In genomic region chr12:130992979-130993538, GRCh38 we compare ENCODE assay signal across 25 cellular contexts. TPM values are rescaled to one million over a fixed set of nuclear protein-coding genes. Genes with fewer than 3 reads are reported as not detected.
"Had no signal": no experiment of that assay in that cellular context is flagged by ENCODE, and none has a peak within 500 bp of the region (broad histone marks: within the 10 kb centered on the region; RNA-seq: fewer than 3 reads in every experiment).

No MANE protein-coding gene starts in this region.

- H3K4me1 ChIP-seq: sigmoid colon, tibial artery, vagina had no signal

- DNase-seq: activated CD4-positive, alpha-beta T cell treated with anti-CD3 and anti-CD28 coated beads, Interleukin-2, amount 10 ng/mL, durations not matched to agents 7 days and 5 days; activated CD8-positive, alpha-beta T cell treated with anti-CD3 and anti-CD28 coated beads, Interleukin-2, amount 10 ng/mL, durations not matched to agents 7 days and 5 days; activated naive CD4-positive, alpha-beta T cell treated with anti-CD3 and anti-CD28 coated beads, Interleukin-2, amount 10 ng/mL, durations not matched to agents 7 days and 5 days; activated naive CD8-positive, alpha-beta T cell treated with anti-CD3 and anti-CD28 coated beads, Interleukin-2, amount 50 U/mL, for 24 hours; activated T-cell treated with anti-CD3 and anti-CD28 coated beads, Interleukin-2, amount 50 U/mL, for 24 hours; aorta; brain microvascular endothelial cell; central memory CD4-positive, alpha-beta T cell; erythroblast; heart left ventricle; kidney; mesenchymal stem cell; mucosa of descending colon; naive B cell; stimulated activated CD4-positive, alpha-beta T cell treated with anti-CD3 and anti-CD28 coated beads, Interleukin-4, amount 100 ng/mL, for 4 hours; stimulated activated naive CD4-positive, alpha-beta T cell had no signal

- H3K4me3 Mint-ChIP-seq: activated CD4-positive, alpha-beta T cell treated with anti-CD3 and anti-CD28 coated beads, Interleukin-2, amount 10 ng/mL, durations not matched to agents 7 days and 5 days; activated CD8-positive, alpha-beta T cell treated with anti-CD3 and anti-CD28 coated beads, Interleukin-2, amount 10 ng/mL, durations not matched to agents 7 days and 5 days; activated naive CD4-positive, alpha-beta T cell treated with anti-CD3 and anti-CD28 coated beads, Interleukin-2, amount 10 ng/mL, durations not matched to agents 7 days and 5 days; activated naive CD8-positive, alpha-beta T cell treated with anti-CD3 and anti-CD28 coated beads, Interleukin-2, amount 50 U/mL, for 24 hours; activated T-cell treated with anti-CD3 and anti-CD28 coated beads, Interleukin-2, amount 50 U/mL, for 24 hours; T-helper 1 cell treated with Interleukin-12 subunit alpha and Interleukin-12 subunit beta and Interleukin-4 antibody, amounts not matched to agents 30 μg/mL and 1 μg/mL, for 36 hours had no signal

- H3K27ac ChIP-seq: brain microvascular endothelial cell, heart left ventricle, left ventricle myocardium inferior, ovary, sigmoid colon, tibial artery, vagina had no signal

- H3K27me3 ChIP-seq: brain microvascular endothelial cell, heart left ventricle, ovary, sigmoid colon, tibial artery, vagina had no signal

- H3K4me3 ChIP-seq: heart left ventricle, left ventricle myocardium inferior, mucosa of descending colon, ovary, sigmoid colon, tibial artery, vagina had no signal

- H3K27ac Mint-ChIP-seq: activated CD4-positive, alpha-beta T cell treated with anti-CD3 and anti-CD28 coated beads, Interleukin-2, amount 10 ng/mL, durations not matched to agents 7 days and 5 days; activated CD8-positive, alpha-beta T cell treated with anti-CD3 and anti-CD28 coated beads, Interleukin-2, amount 10 ng/mL, durations not matched to agents 7 days and 5 days; activated naive CD4-positive, alpha-beta T cell treated with anti-CD3 and anti-CD28 coated beads, Interleukin-2, amount 10 ng/mL, durations not matched to agents 7 days and 5 days; activated naive CD8-positive, alpha-beta T cell treated with anti-CD3 and anti-CD28 coated beads, Interleukin-2, amount 50 U/mL, for 24 hours; activated T-cell treated with anti-CD3 and anti-CD28 coated beads, Interleukin-2, amount 50 U/mL, for 24 hours; activated T-helper 2 cell treated with anti-CD3 and anti-CD28 coated beads, Interferon-gamma antibody, Interleukin-2, Interleukin-4, amounts not matched to agents 10 μg/mL and 5 μg/mL and 100 μg/mL, durations not matched to agents 14 hours and 24 hours and 36 hours; T-helper 1 cell treated with Interleukin-12 subunit alpha and Interleukin-12 subunit beta and Interleukin-4 antibody, amounts not matched to agents 30 μg/mL and 1 μg/mL, for 36 hours had no signal

- H3K36me3 ChIP-seq: brain microvascular endothelial cell, ovary, vagina had no signal

- H3K36me3 Mint-ChIP-seq: activated naive CD4-positive, alpha-beta T cell treated with anti-CD3 and anti-CD28 coated beads, Interleukin-2, amount 10 ng/mL, durations not matched to agents 7 days and 5 days; naive B cell had no signal

- H3K9me3 ChIP-seq: heart left ventricle, left ventricle myocardium inferior, ovary, sigmoid colon, tibial artery, vagina had no signal

- ATAC-seq: activated CD4-positive, CD25-positive, alpha-beta regulatory T cell treated with anti-CD3 and anti-CD28 coated beads, Interleukin-2, amount 50 U/mL, for 24 hours; activated CD8-positive, alpha-beta T cell treated with anti-CD3 and anti-CD28 coated beads, Interleukin-2, amount 10 ng/mL, durations not matched to agents 7 days and 5 days had no signal

- H3K4me1 Mint-ChIP-seq: activated CD4-positive, alpha-beta T cell treated with anti-CD3 and anti-CD28 coated beads, Interleukin-2, amount 10 ng/mL, durations not matched to agents 7 days and 5 days; activated naive CD4-positive, alpha-beta T cell treated with anti-CD3 and anti-CD28 coated beads, Interleukin-2, amount 10 ng/mL, durations not matched to agents 7 days and 5 days had no signal

- H3K9me3 Mint-ChIP-seq: activated CD4-positive, alpha-beta T cell treated with anti-CD3 and anti-CD28 coated beads, Interleukin-2, amount 10 ng/mL, durations not matched to agents 7 days and 5 days; activated naive CD4-positive, alpha-beta T cell treated with anti-CD3 and anti-CD28 coated beads, Interleukin-2, amount 10 ng/mL, durations not matched to agents 7 days and 5 days; activated naive CD8-positive, alpha-beta T cell treated with anti-CD3 and anti-CD28 coated beads, Interleukin-2, amount 50 U/mL, for 24 hours; activated T-cell treated with anti-CD3 and anti-CD28 coated beads, Interleukin-2, amount 50 U/mL, for 24 hours; activated T-helper 2 cell treated with anti-CD3 and anti-CD28 coated beads, Interferon-gamma antibody, Interleukin-2, Interleukin-4, amounts not matched to agents 10 μg/mL and 5 μg/mL and 100 μg/mL, durations not matched to agents 14 hours and 24 hours and 36 hours; naive B cell; T-helper 1 cell treated with Interleukin-12 subunit alpha and Interleukin-12 subunit beta and Interleukin-4 antibody, amounts not matched to agents 30 μg/mL and 1 μg/mL, for 36 hours had no signal

RNA-seq across cellular contexts. Expression of gene ADGRD1, which starts 39.4 kb away (rescaled TPM):
- total RNA-seq: activated CD8-positive, alpha-beta T cell treated with anti-CD3 and anti-CD28 coated beads, Interleukin-2, amount 10 ng/mL, durations not matched to agents 7 days and 5 days; pulmonary artery endothelial cell had no signal
